Comparison of ENCODE assay signal across 20 cellular contexts in genomic region chr1:214330240-214330639, GRCh38.
"Had no signal": no experiment of that assay in that cellular context is flagged by ENCODE, and none has a peak within 500 bp of the region (broad histone marks: within the 10 kb centered on the region; RNA-seq: fewer than 3 reads in every experiment).

No MANE protein-coding gene starts in this region.

- H3K4me1 ChIP-seq: colonic mucosa, parathyroid adenoma had no signal

- H3K36me3 ChIP-seq: colonic mucosa had no signal

- H3K9me3 Mint-ChIP-seq: activated naive CD4-positive, alpha-beta T cell treated with anti-CD3 and anti-CD28 coated beads, Interleukin-2, amount 50 U/mL, for 72 hours; activated T-cell treated with anti-CD3 and anti-CD28 coated beads, Interleukin-2, amount 50 U/mL, for 72 hours; naive thymus-derived CD4-positive, alpha-beta T cell; T-helper 2 cell treated with Interferon-gamma antibody and Interleukin-4, amounts not matched to agents 5 μg/mL and 100 μg/mL, for 36 hours had no signal

- H3K27ac ChIP-seq: colonic mucosa, parathyroid adenoma, tibial artery had no signal

- H3K4me3 ChIP-seq: colonic mucosa, tibial artery had no signal

- DNase-seq: activated CD4-positive, alpha-beta T cell treated with anti-CD3 and anti-CD28 coated beads for 4 hours; activated CD4-positive, alpha-beta T cell treated with anti-CD3 and anti-CD28 coated beads, Interleukin-2, amount 50 U/mL, for 4 hours; activated naive CD4-positive, alpha-beta T cell; activated T-cell treated with anti-CD3 and anti-CD28 coated beads for 4 hours; activated T-cell treated with anti-CD3 and anti-CD28 coated beads, Interleukin-2, amount 50 U/mL, for 72 hours; cerebellar nuclear complex; colonic mucosa; effector CD8-positive, alpha-beta T cell; erythroblast; foreskin fibroblast; midbrain; naive thymus-derived CD4-positive, alpha-beta T cell; stimulated activated CD4-positive, alpha-beta T cell treated with anti-CD3 and anti-CD28 coated beads, Interleukin-12 subunit alpha, Interleukin-12 subunit beta, amount 100 ng/mL, for 4 hours; stimulated activated CD4-positive, alpha-beta T cell treated with anti-CD3 and anti-CD28 coated beads, Interleukin-4, amount 100 ng/mL, for 1 hour; stimulated activated naive CD8-positive, alpha-beta T cell treated with anti-CD3 and anti-CD28 coated beads, Interleukin-15, Interleukin-2, amounts not matched to agents 100 U/mL and 50 U/mL, for 24 hours; T-helper 1 cell; tibial artery had no signal

- H3K9me3 ChIP-seq: colonic mucosa, tibial artery had no signal

- ATAC-seq: activated naive CD4-positive, alpha-beta T cell treated with anti-CD3 and anti-CD28 coated beads, Interleukin-2, amount 50 U/mL, for 72 hours; activated T-cell treated with anti-CD3 and anti-CD28 coated beads, Interleukin-2, amount 50 U/mL, for 72 hours; naive thymus-derived CD4-positive, alpha-beta T cell; stimulated activated naive CD8-positive, alpha-beta T cell treated with anti-CD3 and anti-CD28 coated beads, Interleukin-15, Interleukin-2, amounts not matched to agents 100 U/mL and 50 U/mL, for 24 hours had no signal

- H3K27ac Mint-ChIP-seq: activated naive CD4-positive, alpha-beta T cell treated with anti-CD3 and anti-CD28 coated beads, Interleukin-2, amount 50 U/mL, for 72 hours; activated T-cell treated with anti-CD3 and anti-CD28 coated beads, Interleukin-2, amount 50 U/mL, for 72 hours; T-helper 2 cell treated with Interferon-gamma antibody and Interleukin-4, amounts not matched to agents 5 μg/mL and 100 μg/mL, for 36 hours had no signal

- H3K27me3 Mint-ChIP-seq: naive thymus-derived CD4-positive, alpha-beta T cell had no signal

- H3K27me3 ChIP-seq: colonic mucosa, tibial artery had no signal

- H3K4me3 Mint-ChIP-seq: activated T-cell treated with anti-CD3 and anti-CD28 coated beads, Interleukin-2, amount 50 U/mL, for 72 hours; naive thymus-derived CD4-positive, alpha-beta T cell; T-helper 2 cell treated with Interferon-gamma antibody and Interleukin-4, amounts not matched to agents 5 μg/mL and 100 μg/mL, for 36 hours had no signal
